In genomic region chr3:11643212-11644087, GRCh38 we compare ENCODE assay signal across 8 cellular contexts. TPM values are rescaled to one million over a fixed set of nuclear protein-coding genes. Genes with fewer than 3 reads are reported as not detected.
A peak's percentile ranks its signal among the peaks of the same experiment; 100 is the strongest.
DNase-seq lines count a peak whose midpoint lies in the region; ATAC-seq, FAIRE-seq and TF ChIP-seq lines count a peak whose summit lies in the region.

VGLL4 (minus strand) TSS chr3:11643915; CDS start chr3:11643518, 397 bp downstream.

- ATAC-seq in HG03025 (IDR thresholded peaks at IDR 0.05; ENCODE audit: low FRiP score, unreplicated experiment) = peak; percentile 71

- TF ChIP-seq CTCF in VCaP (conservative IDR thresholded peaks at IDR 0.05) (peak; percentile 26; the same call in 1 of the 2 replicates), bronchial epithelial cell (IDR thresholded peaks at IDR 0.05; ENCODE audit: insufficient read depth, low read length, severe bottlenecking) (peak; percentile 15)

- peak within 1 kb of the TSS; percentile 95 for H3K27ac ChIP-seq in VCaP
- peak within 1 kb of the TSS; percentile 75 to 99 for H3K27ac ChIP-seq in small intestine (ENCODE audit: low read depth in 1 of 2, low read length in 1 of 2)

- peak within 1 kb of the TSS; percentile 56 for H3K4me3 ChIP-seq in bronchial epithelial cell (ENCODE audit: low read depth, low read length)
- H3K4me3 ChIP-seq in small intestine (ENCODE audit: low read depth in 1 of 2, low read length in 2 of 2) = peak within 1 kb of the TSS; percentile 70 to 90

- H3K36me3 ChIP-seq in bronchial epithelial cell (ENCODE audit: control insufficient read depth, insufficient read depth, low read length) (peaks cover 1% of the 10 kb centered on the region), small intestine (ENCODE audit: control insufficient read depth in 2 of 2, insufficient read depth in 2 of 2, low read length in 2 of 2) (no peaks in the 10 kb centered on the region)

- no peaks in the 10 kb centered on the region for H3K9me3 ChIP-seq in small intestine (ENCODE audit: control insufficient read depth, low read depth)

- H3K4me1 ChIP-seq in small intestine (ENCODE audit: control insufficient read depth in 2 of 2, insufficient read depth in 1 of 2, low read depth in 1 of 2, low read length in 1 of 2) = peaks cover 2 to 15% of the 10 kb centered on the region in 2 donors

- DNase-seq in NCI-H2081 (lab: John Stamatoyannopoulos, UW) (peak; percentile 46 to 67), NCI-H2081 treated with DMSO at 0.1 percent for 48 hours (lab: John Stamatoyannopoulos, UW) (no peak), NCI-H2171 treated with DMSO at 0.1 percent for 48 hours (lab: John Stamatoyannopoulos, UW) (peak; percentile 79), bronchial epithelial cell (ENCODE audit: low read depth) (peak; percentile 73), iPS-NIHi7 (ENCODE audit: extremely low spot score) (peak; percentile 86), small intestine (peak; percentile 78)

- no peaks in the 10 kb centered on the region for H3K27me3 ChIP-seq in bronchial epithelial cell (ENCODE audit: control insufficient read depth, insufficient read depth, low read length)
- H3K27me3 ChIP-seq in small intestine (ENCODE audit: control insufficient read depth in 2 of 2, insufficient read depth in 2 of 2, low read length in 2 of 2) = no peaks in the 10 kb centered on the region

- FAIRE-seq in bronchial epithelial cell (lab: Jason Lieb, UNC) (no peak), small intestine (lab: Jason Lieb, UNC) (no peak)

- whole genome bisulfite sequencing in small intestine, 3 donors = 0 to 1% (median 0%) methylated on average over 42 of the region's 42 CpGs

RNA-seq across cellular contexts. Expression of gene VGLL4, which starts in this region (rescaled TPM):
- 32.6 and 36.6 TPM in 2 replicates for total RNA-seq in bronchial epithelial cell
- 10 to 100 TPM; 26.6 to 54.8 (median 27.0) TPM for polyA plus RNA-seq in small intestine
